ENCODE assay signal across 9 cellular contexts in genomic region chr19:5434970-5435641, GRCh38. TPM values are rescaled to one million over a fixed set of nuclear protein-coding genes. Genes with fewer than 3 reads are reported as not detected.
DNase-seq lines count a peak whose midpoint lies in the region; ATAC-seq and TF ChIP-seq lines count a peak whose summit lies in the region.
"Had no signal": no experiment of that assay in that cellular context is flagged by ENCODE, and none has a peak within 500 bp of the region (broad histone marks: within the 10 kb centered on the region; RNA-seq: fewer than 3 reads in every experiment).

No MANE protein-coding gene starts in this region.

- H3K36me3 ChIP-seq in kidney epithelial cell (ENCODE audit: control insufficient read depth, insufficient read depth, low read length) = no peaks in the 10 kb centered on the region
- H3K36me3 ChIP-seq: BLaER1 had no signal

- peak; percentile 97 to 99 for ATAC-seq in activated T-cell treated with anti-CD3 and anti-CD28 coated beads, Interleukin-2, amount 50 U/mL, for 4 hours
- no peak for ATAC-seq in GM18498 (IDR thresholded peaks at IDR 0.05; ENCODE audit: unreplicated experiment)

- no peaks in the 10 kb centered on the region for H3K9me3 Mint-ChIP-seq in activated T-cell treated with anti-CD3 and anti-CD28 coated beads, Interleukin-2, amount 50 U/mL, for 4 hours

- H3K36me3 Mint-ChIP-seq in activated T-cell treated with anti-CD3 and anti-CD28 coated beads, Interleukin-2, amount 50 U/mL, for 4 hours (ENCODE audit: insufficient read depth) = no peaks in the 10 kb centered on the region

- no peaks in the 10 kb centered on the region for H3K27me3 ChIP-seq in kidney epithelial cell (ENCODE audit: control insufficient read depth, insufficient read depth, low read length)
- H3K27me3 ChIP-seq: BLaER1 had no signal

- TF ChIP-seq CTCF in kidney epithelial cell (IDR thresholded peaks at IDR 0.05; ENCODE audit: insufficient read depth, low read length, poor library complexity, severe bottlenecking) = no peak

- H3K4me3 Mint-ChIP-seq in activated T-cell treated with anti-CD3 and anti-CD28 coated beads, Interleukin-2, amount 50 U/mL, for 4 hours = no peak overlapping the region

- H3K4me3 ChIP-seq in kidney epithelial cell (ENCODE audit: low read depth, low read length) = no peak overlapping the region
- H3K4me3 ChIP-seq: BLaER1 had no signal

- peaks cover 7% of the 10 kb centered on the region for H3K4me1 Mint-ChIP-seq in activated T-cell treated with anti-CD3 and anti-CD28 coated beads, Interleukin-2, amount 50 U/mL, for 4 hours (ENCODE audit: low read depth)

- DNase-seq in activated CD4-positive, alpha-beta T cell treated with anti-CD3 and anti-CD28 coated beads for 4 hours = peak; percentile 18 to 26
- no peak for DNase-seq in activated CD4-positive, alpha-beta T cell treated with anti-CD3 and anti-CD28 coated beads for 1 hour
- peak; percentile 14 for DNase-seq in activated T-cell treated with anti-CD3 and anti-CD28 coated beads, Interleukin-2, amount 50 U/mL, for 4 hours
- DNase-seq in kidney epithelial cell (ENCODE audit: low read depth) = peak; percentile 26
- DNase-seq in stimulated activated CD8-positive, alpha-beta memory T cell treated with anti-CD3 and anti-CD28 coated beads, Interleukin-7, amount 100 ng/mL, for 48 hours (ENCODE audit: extremely low read depth in 1 of 2, low read depth in 1 of 2) = peak; percentile 47 to 66
- DNase-seq in NCI-H2107 (lab: John Stamatoyannopoulos, UW) = no peak
- no peak for DNase-seq in NCI-H1417 treated with DMSO at 0.1 percent for 48 hours (lab: John Stamatoyannopoulos, UW)

- H3K27me3 Mint-ChIP-seq in activated T-cell treated with anti-CD3 and anti-CD28 coated beads, Interleukin-2, amount 50 U/mL, for 4 hours (ENCODE audit: low read depth) = peaks cover 29% of the 10 kb centered on the region

RNA-seq across cellular contexts. Expression of gene ZNRF4, which starts 20.1 kb away (rescaled TPM):
- not detected for total RNA-seq in activated T-cell treated with anti-CD3 and anti-CD28 coated beads, Interleukin-2, amount 50 U/mL, for 4 hours
- total RNA-seq in kidney epithelial cell = not detected in 2 replicates

Comparison
In these comparisons a context has a peak if more than half of its experiments do, and no peak if none do; other contexts are left out.
1. DNase-seq: peak in activated CD4-positive, alpha-beta T cell treated with anti-CD3 and anti-CD28 coated beads for 4 hours (2 of 2), activated T-cell treated with anti-CD3 and anti-CD28 coated beads, Interleukin-2, amount 50 U/mL, for 4 hours (single experiment), kidney epithelial cell (single experiment) and stimulated activated CD8-positive, alpha-beta memory T cell treated with anti-CD3 and anti-CD28 coated beads, Interleukin-7, amount 100 ng/mL, for 48 hours (2 of 2); none in activated CD4-positive, alpha-beta T cell treated with anti-CD3 and anti-CD28 coated beads for 1 hour (single experiment), NCI-H2107 (single experiment) and NCI-H1417 treated with DMSO at 0.1 percent for 48 hours (single experiment).